In the genomic region with DNA sequence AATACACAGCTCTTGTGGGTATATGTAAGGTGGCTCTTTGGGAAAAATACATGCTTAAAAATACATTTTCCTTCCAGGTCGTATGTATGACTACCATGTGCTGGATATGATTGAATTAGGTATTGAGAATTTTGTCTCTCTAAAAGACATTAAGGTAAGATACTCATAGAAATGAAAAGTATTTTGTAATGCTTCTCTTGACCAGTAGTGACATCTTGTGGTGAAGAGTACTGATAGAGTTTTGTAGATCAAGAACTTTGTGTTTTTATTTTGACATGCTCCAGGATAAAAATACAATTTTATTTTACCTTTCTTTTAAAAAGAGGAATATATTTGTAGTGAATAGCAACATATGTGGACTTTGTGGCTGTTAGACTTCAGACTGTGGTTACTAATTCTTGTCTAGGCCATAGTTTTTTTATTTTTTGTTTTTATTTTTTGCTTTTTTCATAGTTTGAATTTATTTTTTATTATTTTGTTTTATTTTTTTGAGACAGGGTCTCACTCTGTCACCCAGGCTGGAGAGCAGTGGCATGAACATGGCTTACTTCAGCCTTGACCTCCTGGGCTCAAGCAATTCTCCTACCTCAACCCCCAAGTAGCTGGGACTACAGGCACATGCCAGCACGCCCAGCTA, we compare ENCODE assay signal across 8 cellular contexts. TPM values are rescaled to one million over a fixed set of nuclear protein-coding genes. Genes with fewer than 3 reads are reported as not detected.
A peak's percentile ranks its signal among the peaks of the same experiment; 100 is the strongest.
DNase-seq lines count a peak whose midpoint lies in the region; ATAC-seq and TF ChIP-seq lines count a peak whose summit lies in the region.

No MANE protein-coding gene starts in this region.

- no peaks in the 10 kb centered on the region for H3K27me3 Mint-ChIP-seq in activated naive CD4-positive, alpha-beta T cell treated with anti-CD3 and anti-CD28 coated beads, Interleukin-2, amount 50 U/mL, for 24 hours

- no peak for DNase-seq in activated naive CD4-positive, alpha-beta T cell treated with anti-CD3 and anti-CD28 coated beads, Interleukin-2, amount 50 U/mL, for 16 hours
- DNase-seq in Peyer's patch (no peak), fibroblast of the conjunctiva (ENCODE audit: low read depth) (peak; percentile 14), suprapubic skin (ENCODE audit: low spot score in 2 of 2) (no peak), NCI-H128 (lab: John Stamatoyannopoulos, UW; ENCODE audit: unreplicated experiment) (no peak), epidermal melanocyte (ENCODE audit: insufficient read length, low spot score) (no peak)

- peaks cover 8% of the 10 kb centered on the region for H3K4me1 Mint-ChIP-seq in activated naive CD4-positive, alpha-beta T cell treated with anti-CD3 and anti-CD28 coated beads, Interleukin-2, amount 50 U/mL, for 24 hours

- H3K4me1 ChIP-seq in Peyer's patch (no peaks in the 10 kb centered on the region), suprapubic skin (no peaks in the 10 kb centered on the region)

- 57% methylated on average over 2 of the region's 2 CpGs for WGBS in suprapubic skin

- H3K36me3 ChIP-seq in Peyer's patch: peaks cover 0 to 86% (median 0%) of the 10 kb centered on the region in 3 donors
- peaks cover 83% of the 10 kb centered on the region for H3K36me3 ChIP-seq in suprapubic skin

- H3K27ac Mint-ChIP-seq in activated naive CD4-positive, alpha-beta T cell treated with anti-CD3 and anti-CD28 coated beads, Interleukin-2, amount 50 U/mL, for 24 hours: peak overlapping the region; percentile 63

- no peak for ATAC-seq in HG03378 (IDR thresholded peaks at IDR 0.05; ENCODE audit: unreplicated experiment)

- no peak for TF ChIP-seq EP300 in suprapubic skin (IDR thresholded peaks at IDR 0.05)

- H3K4me3 ChIP-seq in Peyer's patch (no peak overlapping the region), suprapubic skin (no peak overlapping the region)

- TF ChIP-seq POLR2A in Peyer's patch (IDR thresholded peaks at IDR 0.05) (no peak), suprapubic skin (IDR thresholded peaks at IDR 0.05) (no peak)

- no peaks in the 10 kb centered on the region for H3K27me3 ChIP-seq in Peyer's patch
- no peaks in the 10 kb centered on the region for H3K27me3 ChIP-seq in suprapubic skin

- TF ChIP-seq CTCF in Peyer's patch (IDR thresholded peaks at IDR 0.05) (peak in 4 of 6 experiments; percentile 35 to 59 (median 56)), suprapubic skin (IDR thresholded peaks at IDR 0.05) (peak; percentile 9 to 11)

- H3K9me3 Mint-ChIP-seq in activated naive CD4-positive, alpha-beta T cell treated with anti-CD3 and anti-CD28 coated beads, Interleukin-2, amount 50 U/mL, for 24 hours: no peaks in the 10 kb centered on the region

- peaks cover 14% of the 10 kb centered on the region for H3K36me3 Mint-ChIP-seq in activated naive CD4-positive, alpha-beta T cell treated with anti-CD3 and anti-CD28 coated beads, Interleukin-2, amount 50 U/mL, for 24 hours

- H3K27ac ChIP-seq in Peyer's patch: no peak overlapping the region
- no peak overlapping the region for H3K27ac ChIP-seq in suprapubic skin

- H3K9me3 ChIP-seq in Peyer's patch (no peaks in the 10 kb centered on the region), suprapubic skin (no peaks in the 10 kb centered on the region)

- H3K4me3 Mint-ChIP-seq in activated naive CD4-positive, alpha-beta T cell treated with anti-CD3 and anti-CD28 coated beads, Interleukin-2, amount 50 U/mL, for 24 hours: no peak overlapping the region

RNA-seq across cellular contexts. Expression of a gene that starts 17.9 kb away (rescaled TPM):
- total RNA-seq in Peyer's patch: 1 to 10 TPM; 3.5 to 9.6 (median 7.2) TPM
- 10 to 100 TPM; 13.3 to 22.7 (median 15.9) TPM for total RNA-seq in suprapubic skin

RNA-seq across cellular contexts. Expression of a gene that starts 41.2 kb away (rescaled TPM):
- total RNA-seq in Peyer's patch: 10 to 100 TPM; 15.7 to 31.4 (median 25.8) TPM
- total RNA-seq in suprapubic skin: 10 to 100 TPM; 11.0 to 24.6 (median 22.0) TPM
